Comparison of ENCODE assay signal across 8 cellular contexts in genomic region chr20:48621256-48622078, GRCh38.
DNase-seq lines count a peak whose midpoint lies in the region; ATAC-seq and TF ChIP-seq lines count a peak whose summit lies in the region.

No MANE protein-coding gene starts in this region.

- no peak overlapping the region for H3K27ac Mint-ChIP-seq in progenitor cell of endocrine pancreas

- in situ Hi-C loops in GM23248 (cut with MboI) (loop anchor here (25.0 kb wide), 1 partner anchor 409 kb away; no protein-coding TSS in a partner anchor), KBM-7 (cut with MboI; ENCODE audit: low pct_unique_long_range_greater_than_20kb, low sequenced_read_pairs) (no loop called here)

- peak overlapping the region; percentile 63; the same call in 1 of the 2 replicates for H3K4me3 ChIP-seq in ACC112 (ENCODE audit: low read depth, low read length)
- peak overlapping the region; percentile 48 for H3K4me3 ChIP-seq in GM23248
- peak overlapping the region in 1 of 2 experiments; percentile 52; a peak in 1 of 4 replicates for H3K4me3 ChIP-seq in SK-N-SH (ENCODE audit: low read depth in 2 of 2, low read length in 1 of 2)

- H3K4me1 ChIP-seq in ACC112 (ENCODE audit: control insufficient read depth, insufficient read depth, low read length, unreplicated experiment) (peaks cover 8% of the 10 kb centered on the region), GM23248 (ENCODE audit: insufficient read depth) (peaks cover 7% of the 10 kb centered on the region), SK-N-SH (ENCODE audit: control insufficient read depth in 1 of 2, insufficient read depth in 2 of 2, low read depth in 1 of 2, low read length in 1 of 2) (peaks cover 0 to 27% of the 10 kb centered on the region in 2 experiments; a peak in 2 of 4 replicates)

- H3K36me3 ChIP-seq in ACC112 (ENCODE audit: insufficient read depth, low read length) (no peaks in the 10 kb centered on the region), GM23248 (ENCODE audit: low read depth) (no peaks in the 10 kb centered on the region), SK-N-SH (replicated peaks in 1 of 2; ENCODE audit: control insufficient read depth in 1 of 2, insufficient read depth in 2 of 2, low read length in 1 of 2) (no peaks in the 10 kb centered on the region)

- H4K20me1 ChIP-seq in GM23248 (ENCODE audit: insufficient read depth), result no peaks in the 10 kb centered on the region
- no peaks in the 10 kb centered on the region for H4K20me1 ChIP-seq in SK-N-SH (ENCODE audit: insufficient read depth)

- H3K27ac ChIP-seq in ACC112 (ENCODE audit: low read depth, low read length) (no peak overlapping the region), GM23248 (no peak overlapping the region), SK-N-SH (ENCODE audit: low read depth in 2 of 2, low read length in 1 of 2) (no peak overlapping the region)

- no peaks in the 10 kb centered on the region for H3K9me3 ChIP-seq in GM23248 (ENCODE audit: low read depth)
- H3K9me3 ChIP-seq in SK-N-SH, result no peaks in the 10 kb centered on the region

- TF ChIP-seq EP300 in SK-N-SH (IDR thresholded peaks at IDR 0.05; ENCODE audit: borderline replicate concordance in 1 of 2, low read depth in 1 of 2, low read length in 1 of 2), result no peak

- peak overlapping the region; percentile 35; the same call in 1 of the 2 replicates for H3K9ac ChIP-seq in GM23248
- no peak overlapping the region for H3K9ac ChIP-seq in SK-N-SH

- H3K79me2 ChIP-seq in ACC112 (ENCODE audit: control insufficient read depth, insufficient read depth, low read length, unreplicated experiment) (no peaks in the 10 kb centered on the region), GM23248 (ENCODE audit: insufficient read depth) (no peaks in the 10 kb centered on the region), SK-N-SH (ENCODE audit: insufficient read depth) (no peaks in the 10 kb centered on the region)

- peaks cover 3% of the 10 kb centered on the region for H3K4me1 Mint-ChIP-seq in progenitor cell of endocrine pancreas (ENCODE audit: low read depth)

- TF ChIP-seq CTCF in SK-N-SH (IDR thresholded peaks at IDR 0.05) (no peak), progenitor cell of endocrine pancreas (IDR thresholded peaks at IDR 0.05; ENCODE audit: unreplicated experiment) (no peak)

- no peaks in the 10 kb centered on the region for H3F3A ChIP-seq in GM23248 (ENCODE audit: insufficient read depth)
- peaks cover 2% of the 10 kb centered on the region for H3F3A ChIP-seq in SK-N-SH (replicated peaks; ENCODE audit: insufficient read depth)

- no peak overlapping the region for H3K4me3 Mint-ChIP-seq in progenitor cell of endocrine pancreas (ENCODE audit: low read depth)

- H2AFZ ChIP-seq in ACC112 (ENCODE audit: low read length, unreplicated experiment), result no peak overlapping the region
- peak overlapping the region; percentile 59 for H2AFZ ChIP-seq in GM23248
- no peak overlapping the region for H2AFZ ChIP-seq in SK-N-SH (ENCODE audit: low read depth)

- H3K4me2 ChIP-seq in GM23248 (ENCODE audit: unreplicated experiment), result peak overlapping the region; percentile 86
- H3K4me2 ChIP-seq in SK-N-SH, result peak overlapping the region; percentile 61

- no peaks in the 10 kb centered on the region; the same call in 1 of the 2 replicates for H3K27me3 ChIP-seq in ACC112 (ENCODE audit: insufficient read depth, low read length)
- no peaks in the 10 kb centered on the region; the same call in 1 of the 2 replicates for H3K27me3 ChIP-seq in GM23248 (replicated peaks; ENCODE audit: insufficient read depth)
- H3K27me3 ChIP-seq in SK-N-SH (ENCODE audit: insufficient read depth), result no peaks in the 10 kb centered on the region

- POLR2A ChIA-PET in SK-N-SH (lab: Yijun Ruan, JAX), result no interaction called here

- peak; percentile 68 for DNase-seq in GM23248
- DNase-seq in SK-N-SH, result no peak
- DNase-seq in kidney glomerular epithelial cell (lab: John Stamatoyannopoulos, UW), result peak; percentile 30
- no peak for DNase-seq in DMS 273 treated with DMSO at 0.1 percent for 48 hours (lab: John Stamatoyannopoulos, UW)
- DNase-seq in progenitor cell of endocrine pancreas (ENCODE audit: low spot score, unreplicated experiment), result no peak
- no peak for DNase-seq in KBM-7

- CTCF ChIA-PET in SK-N-SH (lab: Yijun Ruan, JAX), result interaction anchor here (0.6 to 10.6 kb wide), 105 partner anchors 10 to 1337 kb away, joined by 3 to 437 read pairs (median 6); partner anchors contain the start of genes NCOA3, PREX1 and SULF2

- no peaks in the 10 kb centered on the region for H3K9me3 Mint-ChIP-seq in progenitor cell of endocrine pancreas (ENCODE audit: low read depth)

- no peaks in the 10 kb centered on the region for H3K36me3 Mint-ChIP-seq in progenitor cell of endocrine pancreas (ENCODE audit: insufficient read depth)

- H3K9me2 ChIP-seq in GM23248 (ENCODE audit: insufficient read depth), result no peaks in the 10 kb centered on the region
- no peaks in the 10 kb centered on the region for H3K9me2 ChIP-seq in SK-N-SH

- WGBS in GM23248 (ENCODE audit: low coverage in 1 of 2, low lambda C conversion rate in 2 of 2, missing lambda C conversion rate in 2 of 2), 2 experiments, result 39 to 43% methylated on average over 25 of the region's 25 CpGs
- WGBS in SK-N-SH (ENCODE audit: low lambda C conversion rate), result 55% methylated on average over 14 of the region's 25 CpGs

- ATAC-seq in HG02938 (IDR thresholded peaks at IDR 0.05; ENCODE audit: unreplicated experiment), result no peak

- H3K27me3 Mint-ChIP-seq in progenitor cell of endocrine pancreas, result peaks cover 2% of the 10 kb centered on the region

- no peak for TF ChIP-seq RAD21 in SK-N-SH (IDR thresholded peaks at IDR 0.05; ENCODE audit: low read length)

TF ChIP-seq in SK-N-SH, 30 proteins besides CTCF, POLR2A, EP300 and RAD21:
- TF ChIP-seq POLR2AphosphoS5 (IDR thresholded peaks at IDR 0.05; ENCODE audit: low read depth, low read length) (no peak), FOSL2 (IDR thresholded peaks at IDR 0.05; ENCODE audit: borderline replicate concordance, low read depth) (no peak), CHD2 (IDR thresholded peaks at IDR 0.05; ENCODE audit: low read length, partially characterized antibody) (no peak), TCF12 (IDR thresholded peaks at IDR 0.05) (no peak), TAF1 (IDR thresholded peaks at IDR 0.05; ENCODE audit: borderline replicate concordance, low read depth, low read length) (no peak), GABPA (IDR thresholded peaks at IDR 0.05; ENCODE audit: low read depth) (no peak), FOXJ3 (CRISPR knock-in tag; IDR thresholded peaks at IDR 0.05) (no peak), FOXM1 (IDR thresholded peaks at IDR 0.05; ENCODE audit: low read depth) (no peak), MXI1 (IDR thresholded peaks at IDR 0.05; ENCODE audit: low read depth, low read length) (no peak), ELF1 (IDR thresholded peaks at IDR 0.05) (no peak), NFIC (IDR thresholded peaks at IDR 0.05; ENCODE audit: borderline replicate concordance) (no peak)
- TF ChIP-seq, protein P1, sequence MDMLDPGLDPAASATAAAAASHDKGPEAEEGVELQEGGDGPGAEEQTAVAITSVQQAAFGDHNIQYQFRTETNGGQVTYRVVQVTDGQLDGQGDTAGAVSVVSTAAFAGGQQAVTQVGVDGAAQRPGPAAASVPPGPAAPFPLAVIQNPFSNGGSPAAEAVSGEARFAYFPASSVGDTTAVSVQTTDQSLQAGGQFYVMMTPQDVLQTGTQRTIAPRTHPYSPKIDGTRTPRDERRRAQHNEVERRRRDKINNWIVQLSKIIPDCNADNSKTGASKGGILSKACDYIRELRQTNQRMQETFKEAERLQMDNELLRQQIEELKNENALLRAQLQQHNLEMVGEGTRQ (IDR thresholded peaks at IDR 0.05; ENCODE audit: borderline replicate concordance, low read depth, low read length), result no peak
- TF ChIP-seq, protein P2, sequence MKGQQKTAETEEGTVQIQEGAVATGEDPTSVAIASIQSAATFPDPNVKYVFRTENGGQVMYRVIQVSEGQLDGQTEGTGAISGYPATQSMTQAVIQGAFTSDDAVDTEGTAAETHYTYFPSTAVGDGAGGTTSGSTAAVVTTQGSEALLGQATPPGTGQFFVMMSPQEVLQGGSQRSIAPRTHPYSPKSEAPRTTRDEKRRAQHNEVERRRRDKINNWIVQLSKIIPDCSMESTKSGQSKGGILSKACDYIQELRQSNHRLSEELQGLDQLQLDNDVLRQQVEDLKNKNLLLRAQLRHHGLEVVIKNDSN (IDR thresholded peaks at IDR 0.05; ENCODE audit: borderline replicate concordance, low read depth), result no peak

Comparison
In these comparisons a context has a peak if more than half of its experiments do, and no peak if none do; other contexts are left out.
1. DNase-seq: peak in GM23248 (single experiment) and kidney glomerular epithelial cell (single experiment); none in SK-N-SH (single experiment), DMS 273 treated with DMSO at 0.1 percent for 48 hours (single experiment), progenitor cell of endocrine pancreas (single experiment) and KBM-7 (single experiment).